In the genomic region with DNA sequence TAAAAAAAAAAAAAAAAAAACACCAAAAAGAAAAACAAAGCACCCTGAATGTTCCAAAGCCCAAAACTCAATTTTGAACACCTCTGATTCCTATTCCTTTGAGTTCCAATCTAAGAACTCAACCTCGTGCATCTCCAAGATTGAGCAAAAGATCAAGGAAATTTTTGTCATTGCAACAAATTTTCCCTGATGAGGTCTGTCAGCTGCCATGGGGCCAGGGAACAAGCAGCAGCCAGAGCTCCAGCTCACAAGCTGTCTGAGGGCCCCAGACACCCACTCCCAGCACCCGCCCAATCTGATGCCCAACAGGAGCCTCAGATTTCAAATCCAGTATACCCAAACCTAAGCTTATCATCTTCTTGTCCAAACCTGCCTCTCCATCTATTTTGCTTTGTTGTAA, we compare ENCODE assay signal across 23 cellular contexts.
"Had no signal": no experiment of that assay in that cellular context is flagged by ENCODE, and none has a peak within 500 bp of the region (broad histone marks: within the 10 kb centered on the region; RNA-seq: fewer than 3 reads in every experiment).

No MANE protein-coding gene starts in this region.

- H3K4me1 ChIP-seq: colonic mucosa, esophagus muscularis mucosa, foreskin keratinocyte, gastroesophageal sphincter had no signal

- H3K27ac ChIP-seq: colonic mucosa, coronary artery, epithelial cell of prostate, esophagus muscularis mucosa, esophagus squamous epithelium, foreskin keratinocyte, gastroesophageal sphincter, heart left ventricle, heart right ventricle had no signal

- H3K9me3 ChIP-seq: colonic mucosa, esophagus muscularis mucosa, esophagus squamous epithelium, gastroesophageal sphincter, heart left ventricle, heart right ventricle had no signal

- H3K27me3 ChIP-seq: colonic mucosa, dorsolateral prefrontal cortex, esophagus muscularis mucosa, esophagus squamous epithelium, foreskin keratinocyte, gastroesophageal sphincter, heart left ventricle, heart right ventricle had no signal

- H3K4me3 Mint-ChIP-seq: dendritic cell treated with granulocyte-macrophage colony-stimulating factor and Interleukin-4, amounts not matched to agents 40 ng/mL and 50 ng/mL, for 4 days; effector memory CD8-positive, alpha-beta T cell; endodermal cell had no signal

- H3K27ac Mint-ChIP-seq: dendritic cell treated with granulocyte-macrophage colony-stimulating factor and Interleukin-4, amounts not matched to agents 40 ng/mL and 50 ng/mL, for 4 days; effector memory CD8-positive, alpha-beta T cell; endodermal cell had no signal

- H3K36me3 ChIP-seq: colonic mucosa, esophagus muscularis mucosa, esophagus squamous epithelium, gastroesophageal sphincter, heart left ventricle, heart right ventricle had no signal

- H3K27me3 Mint-ChIP-seq: dendritic cell treated with granulocyte-macrophage colony-stimulating factor and Interleukin-4, amounts not matched to agents 40 ng/mL and 50 ng/mL, for 4 days had no signal

- H3K4me3 ChIP-seq: colonic mucosa, coronary artery, dorsolateral prefrontal cortex, esophagus muscularis mucosa, esophagus squamous epithelium, gastroesophageal sphincter, heart left ventricle, heart right ventricle had no signal

- DNase-seq: colonic mucosa; cortex of kidney; dermis blood vessel endothelial cell; dorsolateral prefrontal cortex; effector CD4-positive, alpha-beta T cell; effector CD8-positive, alpha-beta T cell; effector memory CD4-positive, alpha-beta T cell; effector memory CD8-positive, alpha-beta T cell; endodermal cell; erythroblast; esophagus squamous epithelium; foreskin melanocyte; glutamatergic neuron; head of caudate nucleus; heart left ventricle; heart right ventricle had no signal

- H3K9me3 Mint-ChIP-seq: dendritic cell treated with granulocyte-macrophage colony-stimulating factor and Interleukin-4, amounts not matched to agents 40 ng/mL and 50 ng/mL, for 4 days; endodermal cell had no signal

- ATAC-seq: effector memory CD8-positive, alpha-beta T cell; esophagus mucosa; gastroesophageal sphincter; heart left ventricle; heart right ventricle had no signal
